ENCODE assay signal across 9 cellular contexts in genomic region chr17:57915980-57916757, GRCh38. TPM values are rescaled to one million over a fixed set of nuclear protein-coding genes. Genes with fewer than 3 reads are reported as not detected.
DNase-seq lines count a peak whose midpoint lies in the region; ATAC-seq lines count a peak whose summit lies in the region.
"Had no signal": no experiment of that assay in that cellular context is flagged by ENCODE, and none has a peak within 500 bp of the region (broad histone marks: within the 10 kb centered on the region; RNA-seq: fewer than 3 reads in every experiment).

No MANE protein-coding gene starts in this region.

- no peaks in the 10 kb centered on the region for H3K4me1 Mint-ChIP-seq in activated T-helper 17 cell treated with anti-CD3 and anti-CD28 coated beads, Interleukin-2, amount 50 U/mL, for 72 hours

- H3K27ac Mint-ChIP-seq in activated T-helper 17 cell treated with anti-CD3 and anti-CD28 coated beads, Interleukin-2, amount 50 U/mL, for 72 hours, result no peak overlapping the region
- H3K27ac Mint-ChIP-seq: activated naive CD4-positive, alpha-beta T cell treated with anti-CD3 and anti-CD28 coated beads for 36 hours had no signal

- peak; percentile 89 for DNase-seq in NCI-H1092 treated with DMSO at 0.1 percent for 48 hours (lab: John Stamatoyannopoulos, UW)
- peak; percentile 85 to 86 for DNase-seq in SHP77 (lab: John Stamatoyannopoulos, UW)
- peak; percentile 68 for DNase-seq in iPS-NIHi11 (ENCODE audit: low spot score)
- DNase-seq in superior temporal gyrus (ENCODE audit: extremely low spot score), result peak; percentile 67
- DNase-seq in NK-92 treated with Interleukin-12 subunit alpha and Interleukin-12 subunit beta, amount 100 ng/mL, for 24 hours (lab: John Stamatoyannopoulos, UW), result no peak
- DNase-seq: foreskin keratinocyte had no signal

- no peak overlapping the region for H3K4me3 Mint-ChIP-seq in activated T-helper 17 cell treated with anti-CD3 and anti-CD28 coated beads, Interleukin-2, amount 50 U/mL, for 72 hours
- H3K4me3 Mint-ChIP-seq: activated naive CD4-positive, alpha-beta T cell treated with anti-CD3 and anti-CD28 coated beads for 36 hours had no signal

- H3K36me3 Mint-ChIP-seq in activated T-helper 17 cell treated with anti-CD3 and anti-CD28 coated beads, Interleukin-2, amount 50 U/mL, for 72 hours (ENCODE audit: low read depth), result no peaks in the 10 kb centered on the region

- no peaks in the 10 kb centered on the region for H3K9me3 Mint-ChIP-seq in activated T-helper 17 cell treated with anti-CD3 and anti-CD28 coated beads, Interleukin-2, amount 50 U/mL, for 72 hours
- H3K9me3 Mint-ChIP-seq: activated naive CD4-positive, alpha-beta T cell treated with anti-CD3 and anti-CD28 coated beads for 36 hours had no signal

- peaks cover 4% of the 10 kb centered on the region for H3K27me3 Mint-ChIP-seq in activated T-helper 17 cell treated with anti-CD3 and anti-CD28 coated beads, Interleukin-2, amount 50 U/mL, for 72 hours

- ATAC-seq in HG03342 (IDR thresholded peaks at IDR 0.05; ENCODE audit: unreplicated experiment), result no peak
- no peak for ATAC-seq in activated T-helper 17 cell treated with anti-CD3 and anti-CD28 coated beads, Interleukin-2, amount 50 U/mL, for 72 hours (replicated peaks)
- ATAC-seq: foreskin keratinocyte had no signal

RNA-seq across cellular contexts. Expression of gene CUEDC1, which starts 39.0 kb away (rescaled TPM):
- total RNA-seq in activated T-helper 17 cell treated with anti-CD3 and anti-CD28 coated beads, Interleukin-2, amount 50 U/mL, for 72 hours, result under 1 TPM; 0.15 to 0.56 TPM
